Comparison of ENCODE assay signal across 2 cellular contexts in the genomic region with DNA sequence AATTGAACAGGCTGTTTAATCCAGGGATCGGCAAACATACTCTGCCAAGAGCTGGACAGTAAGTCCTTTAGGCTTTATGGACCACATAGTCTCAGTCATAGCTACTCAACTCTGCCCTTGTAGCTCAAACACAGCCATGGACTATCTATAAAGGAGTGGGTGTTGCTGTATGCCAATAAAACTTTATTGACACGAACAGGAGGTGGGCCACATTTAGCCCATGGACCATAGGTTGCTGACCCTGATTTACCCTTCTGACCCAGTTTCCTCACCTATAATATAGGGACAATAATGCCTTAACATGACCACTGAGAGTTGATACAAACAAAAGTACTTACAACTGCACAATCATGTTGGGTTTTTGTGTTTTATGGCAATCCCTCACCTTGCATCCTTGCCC.
TF ChIP-seq lines count a peak whose summit lies in the region.

No MANE protein-coding gene starts in this region.

TF ChIP-seq in GM23338, 12 proteins besides CTCF, POLR2A, EP300 and RAD21 (continued from another document):
- TF ChIP-seq, protein P1, sequence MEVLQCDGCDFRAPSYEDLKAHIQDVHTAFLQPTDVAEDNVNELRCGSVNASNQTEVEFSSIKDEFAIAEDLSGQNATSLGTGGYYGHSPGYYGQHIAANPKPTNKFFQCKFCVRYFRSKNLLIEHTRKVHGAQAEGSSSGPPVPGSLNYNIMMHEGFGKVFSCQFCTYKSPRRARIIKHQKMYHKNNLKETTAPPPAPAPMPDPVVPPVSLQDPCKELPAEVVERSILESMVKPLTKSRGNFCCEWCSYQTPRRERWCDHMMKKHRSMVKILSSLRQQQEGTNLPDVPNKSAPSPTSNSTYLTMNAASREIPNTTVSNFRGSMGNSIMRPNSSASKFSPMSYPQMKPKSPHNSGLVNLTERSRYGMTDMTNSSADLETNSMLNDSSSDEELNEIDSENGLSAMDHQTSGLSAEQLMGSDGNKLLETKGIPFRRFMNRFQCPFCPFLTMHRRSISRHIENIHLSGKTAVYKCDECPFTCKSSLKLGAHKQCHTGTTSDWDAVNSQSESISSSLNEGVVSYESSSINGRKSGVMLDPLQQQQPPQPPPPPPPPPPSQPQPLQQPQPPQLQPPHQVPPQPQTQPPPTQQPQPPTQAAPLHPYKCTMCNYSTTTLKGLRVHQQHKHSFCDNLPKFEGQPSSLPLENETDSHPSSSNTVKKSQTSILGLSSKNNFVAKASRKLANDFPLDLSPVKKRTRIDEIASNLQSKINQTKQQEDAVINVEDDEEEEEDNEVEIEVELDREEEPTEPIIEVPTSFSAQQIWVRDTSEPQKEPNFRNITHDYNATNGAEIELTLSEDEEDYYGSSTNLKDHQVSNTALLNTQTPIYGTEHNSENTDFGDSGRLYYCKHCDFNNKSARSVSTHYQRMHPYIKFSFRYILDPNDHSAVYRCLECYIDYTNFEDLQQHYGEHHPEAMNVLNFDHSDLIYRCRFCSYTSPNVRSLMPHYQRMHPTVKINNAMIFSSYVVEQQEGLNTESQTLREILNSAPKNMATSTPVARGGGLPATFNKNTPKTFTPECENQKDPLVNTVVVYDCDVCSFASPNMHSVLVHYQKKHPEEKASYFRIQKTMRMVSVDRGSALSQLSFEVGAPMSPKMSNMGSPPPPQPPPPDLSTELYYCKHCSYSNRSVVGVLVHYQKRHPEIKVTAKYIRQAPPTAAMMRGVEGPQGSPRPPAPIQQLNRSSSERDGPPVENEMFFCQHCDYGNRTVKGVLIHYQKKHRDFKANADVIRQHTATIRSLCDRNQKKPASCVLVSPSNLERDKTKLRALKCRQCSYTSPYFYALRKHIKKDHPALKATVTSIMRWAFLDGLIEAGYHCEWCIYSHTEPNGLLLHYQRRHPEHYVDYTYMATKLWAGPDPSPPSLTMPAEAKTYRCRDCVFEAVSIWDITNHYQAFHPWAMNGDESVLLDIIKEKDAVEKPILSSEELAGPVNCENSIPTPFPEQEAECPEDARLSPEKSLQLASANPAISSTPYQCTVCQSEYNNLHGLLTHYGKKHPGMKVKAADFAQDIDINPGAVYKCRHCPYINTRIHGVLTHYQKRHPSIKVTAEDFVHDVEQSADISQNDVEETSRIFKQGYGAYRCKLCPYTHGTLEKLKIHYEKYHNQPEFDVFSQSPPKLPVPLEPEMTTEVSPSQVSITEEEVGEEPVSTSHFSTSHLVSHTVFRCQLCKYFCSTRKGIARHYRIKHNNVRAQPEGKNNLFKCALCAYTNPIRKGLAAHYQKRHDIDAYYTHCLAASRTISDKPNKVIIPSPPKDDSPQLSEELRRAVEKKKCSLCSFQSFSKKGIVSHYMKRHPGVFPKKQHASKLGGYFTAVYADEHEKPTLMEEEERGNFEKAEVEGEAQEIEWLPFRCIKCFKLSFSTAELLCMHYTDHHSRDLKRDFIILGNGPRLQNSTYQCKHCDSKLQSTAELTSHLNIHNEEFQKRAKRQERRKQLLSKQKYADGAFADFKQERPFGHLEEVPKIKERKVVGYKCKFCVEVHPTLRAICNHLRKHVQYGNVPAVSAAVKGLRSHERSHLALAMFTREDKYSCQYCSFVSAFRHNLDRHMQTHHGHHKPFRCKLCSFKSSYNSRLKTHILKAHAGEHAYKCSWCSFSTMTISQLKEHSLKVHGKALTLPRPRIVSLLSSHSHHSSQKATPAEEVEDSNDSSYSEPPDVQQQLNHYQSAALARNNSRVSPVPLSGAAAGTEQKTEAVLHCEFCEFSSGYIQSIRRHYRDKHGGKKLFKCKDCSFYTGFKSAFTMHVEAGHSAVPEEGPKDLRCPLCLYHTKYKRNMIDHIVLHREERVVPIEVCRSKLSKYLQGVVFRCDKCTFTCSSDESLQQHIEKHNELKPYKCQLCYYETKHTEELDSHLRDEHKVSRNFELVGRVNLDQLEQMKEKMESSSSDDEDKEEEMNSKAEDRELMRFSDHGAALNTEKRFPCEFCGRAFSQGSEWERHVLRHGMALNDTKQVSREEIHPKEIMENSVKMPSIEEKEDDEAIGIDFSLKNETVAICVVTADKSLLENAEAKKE (CRISPR knock-in tag; IDR thresholded peaks at IDR 0.05): no peak
- no peak for TF ChIP-seq POLR2AphosphoS5 (IDR thresholded peaks at IDR 0.05; ENCODE audit: low read depth)
TF ChIP-seq in GM23338: peak in this region for 0.

TF ChIP-seq in H1, 55 proteins besides CTCF, POLR2A, EP300 and RAD21 (continued from another document):
- TF ChIP-seq GTF2F1 (IDR thresholded peaks at IDR 0.05; ENCODE audit: borderline replicate concordance, low read depth, low read length) (no peak), SRF (IDR thresholded peaks at IDR 0.05; ENCODE audit: low read depth, low read length) (no peak), FOSL1 (IDR thresholded peaks at IDR 0.05; ENCODE audit: insufficient read depth, low read depth, low read length) (no peak), SIN3A (conservative IDR thresholded peaks at IDR 0.05 in 1 of 2, IDR thresholded peaks at IDR 0.05 in 1 of 2; ENCODE audit: low read depth in 1 of 2, low read length in 2 of 2) (no peak), SP1 (IDR thresholded peaks at IDR 0.05; ENCODE audit: low read depth, low read length) (no peak), NRF1 (IDR thresholded peaks at IDR 0.05; ENCODE audit: low read depth, low read length) (no peak)
- TF ChIP-seq, protein P2, sequence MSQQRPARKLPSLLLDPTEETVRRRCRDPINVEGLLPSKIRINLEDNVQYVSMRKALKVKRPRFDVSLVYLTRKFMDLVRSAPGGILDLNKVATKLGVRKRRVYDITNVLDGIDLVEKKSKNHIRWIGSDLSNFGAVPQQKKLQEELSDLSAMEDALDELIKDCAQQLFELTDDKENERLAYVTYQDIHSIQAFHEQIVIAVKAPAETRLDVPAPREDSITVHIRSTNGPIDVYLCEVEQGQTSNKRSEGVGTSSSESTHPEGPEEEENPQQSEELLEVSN (IDR thresholded peaks at IDR 0.05): no peak
